ENCODE assay signal across 18 cellular contexts in genomic region chr15:44813231-44813630, GRCh38.
DNase-seq lines count a peak whose midpoint lies in the region; ATAC-seq lines count a peak whose summit lies in the region.
"Had no signal": no experiment of that assay in that cellular context is flagged by ENCODE, and none has a peak within 500 bp of the region (broad histone marks: within the 10 kb centered on the region; RNA-seq: fewer than 3 reads in every experiment).

No MANE protein-coding gene starts in this region.

- H3K36me3 Mint-ChIP-seq in activated naive CD8-positive, alpha-beta T cell treated with anti-CD3 and anti-CD28 coated beads, Interleukin-2, amount 50 U/mL, for 24 hours (ENCODE audit: low read depth), result no peaks in the 10 kb centered on the region
- no peaks in the 10 kb centered on the region for H3K36me3 Mint-ChIP-seq in activated naive CD8-positive, alpha-beta T cell treated with anti-CD3 and anti-CD28 coated beads for 36 hours
- H3K36me3 Mint-ChIP-seq in stimulated activated naive B cell treated with anti-CD40 and anti-IgM and Interleukin-4, amounts not matched to agents 10 μg/mL and 1 μg/mL and 100 μg/mL, for 72 hours, result no peaks in the 10 kb centered on the region

- H3K9me3 Mint-ChIP-seq in activated naive CD8-positive, alpha-beta T cell treated with anti-CD3 and anti-CD28 coated beads, Interleukin-2, amount 50 U/mL, for 24 hours, result no peaks in the 10 kb centered on the region
- no peaks in the 10 kb centered on the region for H3K9me3 Mint-ChIP-seq in activated naive CD8-positive, alpha-beta T cell treated with anti-CD3 and anti-CD28 coated beads for 36 hours
- no peaks in the 10 kb centered on the region for H3K9me3 Mint-ChIP-seq in stimulated activated naive B cell treated with anti-CD40 and anti-IgM and Interleukin-4, amounts not matched to agents 10 μg/mL and 1 μg/mL and 100 μg/mL, for 72 hours

- intact Hi-C loops in left ventricle myocardium superior (cut with micrococcal nuclease), result no loop called here

- no peak overlapping the region for H3K27ac Mint-ChIP-seq in activated naive CD8-positive, alpha-beta T cell treated with anti-CD3 and anti-CD28 coated beads, Interleukin-2, amount 50 U/mL, for 24 hours
- H3K27ac Mint-ChIP-seq in activated naive CD8-positive, alpha-beta T cell treated with anti-CD3 and anti-CD28 coated beads for 36 hours, result no peak overlapping the region
- H3K27ac Mint-ChIP-seq in stimulated activated naive B cell treated with anti-CD40 and anti-IgM and Interleukin-4, amounts not matched to agents 10 μg/mL and 1 μg/mL and 100 μg/mL, for 72 hours, result no peak overlapping the region
- H3K27ac Mint-ChIP-seq: B cell, T-helper 17 cell had no signal

- peak; percentile 69 for ATAC-seq in activated naive CD8-positive, alpha-beta T cell treated with anti-CD3 and anti-CD28 coated beads, Interleukin-2, amount 50 U/mL, for 24 hours
- ATAC-seq in left ventricle myocardium superior (peak; percentile 82), HG02678 (IDR thresholded peaks at IDR 0.05; ENCODE audit: unreplicated experiment) (no peak)
- ATAC-seq in stimulated activated naive B cell treated with anti-CD40 and anti-IgM and Interleukin-4, amounts not matched to agents 10 μg/mL and 1 μg/mL and 100 μg/mL, for 72 hours (replicated peaks), result peak; percentile 36 to 38
- ATAC-seq: T-helper 17 cell had no signal

- no peak overlapping the region for H3K4me3 Mint-ChIP-seq in activated naive CD8-positive, alpha-beta T cell treated with anti-CD3 and anti-CD28 coated beads, Interleukin-2, amount 50 U/mL, for 24 hours
- no peak overlapping the region for H3K4me3 Mint-ChIP-seq in activated naive CD8-positive, alpha-beta T cell treated with anti-CD3 and anti-CD28 coated beads for 36 hours
- no peak overlapping the region for H3K4me3 Mint-ChIP-seq in stimulated activated naive B cell treated with anti-CD40 and anti-IgM and Interleukin-4, amounts not matched to agents 10 μg/mL and 1 μg/mL and 100 μg/mL, for 72 hours
- H3K4me3 Mint-ChIP-seq: B cell, T-helper 17 cell had no signal

- in situ Hi-C loops in ACHN (cut with HindIII; ENCODE audit: low pct_ligation_motif_present, low pct_unique_long_range_greater_than_20kb, low sequenced_read_pairs), result no loop called here

- no peak for DNase-seq in activated naive CD8-positive, alpha-beta T cell treated with anti-CD3 and anti-CD28 coated beads, Interleukin-2, amount 50 U/mL, for 24 hours
- no peak for DNase-seq in activated naive CD8-positive, alpha-beta T cell treated with anti-CD3 and anti-CD28 coated beads for 36 hours
- DNase-seq in NCI-H146 (lab: John Stamatoyannopoulos, UW) (peak; percentile 35), left ventricle myocardium superior (no peak), ACHN (no peak)
- DNase-seq in stimulated activated naive B cell treated with anti-CD40 and anti-IgM and Interleukin-4, amounts not matched to agents 10 μg/mL and 1 μg/mL and 100 μg/mL, for 72 hours, result no peak
- no peak for DNase-seq in activated CD8-positive, alpha-beta memory T cell treated with anti-CD3 and anti-CD28 coated beads, Interleukin-2, amount 50 U/mL, for 4 hours
- DNase-seq: activated CD4-positive, alpha-beta T cell treated with anti-CD3 and anti-CD28 coated beads for 1 hour; activated T-cell treated with anti-CD3 and anti-CD28 coated beads, Interleukin-2, amount 50 U/mL, for 1 hour; adrenal gland; DND-41; foreskin melanocyte; HCEC 1CT; NCI-H526 treated with DMSO at 0.1 percent for 48 hours; stimulated activated naive CD4-positive, alpha-beta T cell treated with Interleukin-2 at 50 U/mL for 16 hours; T-helper 17 cell had no signal

- H3K27me3 Mint-ChIP-seq in activated naive CD8-positive, alpha-beta T cell treated with anti-CD3 and anti-CD28 coated beads, Interleukin-2, amount 50 U/mL, for 24 hours, result peaks cover 7% of the 10 kb centered on the region
- peaks cover 3% of the 10 kb centered on the region for H3K27me3 Mint-ChIP-seq in activated naive CD8-positive, alpha-beta T cell treated with anti-CD3 and anti-CD28 coated beads for 36 hours
- peaks cover 4 to 12% of the 10 kb centered on the region in 2 donors for H3K27me3 Mint-ChIP-seq in stimulated activated naive B cell treated with anti-CD40 and anti-IgM and Interleukin-4, amounts not matched to agents 10 μg/mL and 1 μg/mL and 100 μg/mL, for 72 hours

- peaks cover 7% of the 10 kb centered on the region for H3K4me1 Mint-ChIP-seq in activated naive CD8-positive, alpha-beta T cell treated with anti-CD3 and anti-CD28 coated beads, Interleukin-2, amount 50 U/mL, for 24 hours
- H3K4me1 Mint-ChIP-seq in activated naive CD8-positive, alpha-beta T cell treated with anti-CD3 and anti-CD28 coated beads for 36 hours, result peaks cover 1% of the 10 kb centered on the region
- no peaks in the 10 kb centered on the region for H3K4me1 Mint-ChIP-seq in stimulated activated naive B cell treated with anti-CD40 and anti-IgM and Interleukin-4, amounts not matched to agents 10 μg/mL and 1 μg/mL and 100 μg/mL, for 72 hours
- H3K4me1 Mint-ChIP-seq: B cell had no signal
